ENCODE assay signal across 1 cellular context in genomic region chr4:52958232-52958631, GRCh38.
TF ChIP-seq lines count a peak whose summit lies in the region.

No MANE protein-coding gene starts in this region.

TF ChIP-seq in H1, 55 proteins besides CTCF, POLR2A, EP300 and RAD21:
- TF ChIP-seq PHF8 (conservative IDR thresholded peaks at IDR 0.05; ENCODE audit: low read depth, low read length) (no peak), SUZ12 (IDR thresholded peaks at IDR 0.05; ENCODE audit: low read length) (no peak), POU5F1 (IDR thresholded peaks at IDR 0.05; ENCODE audit: low read depth, low read length) (no peak), CBX5 (IDR thresholded peaks at IDR 0.05; ENCODE audit: low read depth, low read length) (no peak), TCF12 (IDR thresholded peaks at IDR 0.05; ENCODE audit: low read depth, low read length) (no peak), TBP (IDR thresholded peaks at IDR 0.05; ENCODE audit: low read depth, low read length) (no peak), SIX5 (IDR thresholded peaks at IDR 0.05; ENCODE audit: low read depth, low read length) (no peak)
TF ChIP-seq in H1: peak in this region for 0.
